Comparison of ENCODE assay signal across 14 cellular contexts in the genomic region with DNA sequence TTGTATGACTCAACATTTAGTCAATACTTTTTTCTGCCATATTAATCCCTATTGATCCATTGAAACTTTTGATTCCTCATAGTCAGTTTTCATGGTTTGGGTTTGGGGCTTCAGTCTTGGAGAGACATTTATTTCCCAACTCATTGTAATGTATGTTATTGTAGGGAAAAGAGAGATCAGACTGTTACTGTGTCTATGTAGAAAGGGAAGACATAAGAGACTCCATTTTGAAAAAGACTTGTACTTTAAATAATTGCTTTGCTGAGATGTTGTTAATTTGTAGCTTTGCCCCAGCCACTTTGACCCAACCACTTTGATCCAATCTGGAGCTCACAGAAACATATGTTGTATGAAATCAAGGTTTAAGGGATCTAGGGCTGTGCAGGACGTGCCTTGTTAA. TPM values are rescaled to one million over a fixed set of nuclear protein-coding genes. Genes with fewer than 3 reads are reported as not detected.
"Had no signal": no experiment of that assay in that cellular context is flagged by ENCODE, and none has a peak within 500 bp of the region (broad histone marks: within the 10 kb centered on the region; RNA-seq: fewer than 3 reads in every experiment).

No MANE protein-coding gene starts in this region.

RNA-seq across cellular contexts. Expression of gene HORMAD1, which starts 11.7 kb away (rescaled TPM):
- total RNA-seq: activated CD4-positive, alpha-beta memory T cell treated with anti-CD3 and anti-CD28 coated beads for 36 hours; activated CD4-positive, alpha-beta T cell treated with anti-CD3 and anti-CD28 coated beads, Interleukin-2, amount 10 ng/mL, durations not matched to agents 24 days and 14 days; activated CD8-positive, alpha-beta memory T cell treated with anti-CD3 and anti-CD28 coated beads for 36 hours; activated CD8-positive, alpha-beta T cell treated with anti-CD3 and anti-CD28 coated beads for 36 hours; activated naive CD4-positive, alpha-beta T cell treated with anti-CD3 and anti-CD28 coated beads for 36 hours; activated naive CD8-positive, alpha-beta T cell treated with anti-CD3 and anti-CD28 coated beads for 36 hours; activated T-helper 1 cell treated with anti-CD3 and anti-CD28 coated beads, Interleukin-12 subunit alpha, Interleukin-12 subunit beta, Interleukin-2, Interleukin-4 antibody, amounts not matched to agents 30 ng/mL and 10 ng/mL and 1 ng/mL, durations not matched to agents 14 hours and 24 hours and 36 hours; activated T-helper 17 cell treated with anti-CD3 and anti-CD28 coated beads, Interleukin-2, amount 50 U/mL, for 72 hours; astrocyte; body of pancreas; cardiac septum; cerebellum had no signal
- polyA plus RNA-seq: adrenal gland, aorta had no signal
